In genomic region chr2:30503692-30504076, GRCh38 we compare ENCODE assay signal across 12 cellular contexts. TPM values are rescaled to one million over a fixed set of nuclear protein-coding genes. Genes with fewer than 3 reads are reported as not detected.
A peak's percentile ranks its signal among the peaks of the same experiment; 100 is the strongest.
DNase-seq lines count a peak whose midpoint lies in the region; ATAC-seq and TF ChIP-seq lines count a peak whose summit lies in the region.
"Had no signal": no experiment of that assay in that cellular context is flagged by ENCODE, and none has a peak within 500 bp of the region (broad histone marks: within the 10 kb centered on the region; RNA-seq: fewer than 3 reads in every experiment).

No MANE protein-coding gene starts in this region.

- no peak overlapping the region for H3K27ac ChIP-seq in BLaER1
- H3K27ac ChIP-seq in naive thymus-derived CD4-positive, alpha-beta T cell (ENCODE audit: low read depth, low read length) = peak overlapping the region; percentile 49
- H3K27ac ChIP-seq in stomach = peak overlapping the region in 2 of 5 donors; percentile 33 to 44

- H3K9me3 ChIP-seq in BLaER1 = peaks cover 55% of the 10 kb centered on the region
- peaks cover 0 to 18% (median 8%) of the 10 kb centered on the region in 3 experiments for H3K9me3 ChIP-seq in naive thymus-derived CD4-positive, alpha-beta T cell (ENCODE audit: control insufficient read depth in 2 of 3, low read length in 3 of 3)
- H3K9me3 ChIP-seq in stomach = peaks cover 0 to 24% (median 9%) of the 10 kb centered on the region in 4 donors
- H3K9me3 ChIP-seq in mucosa of descending colon = peaks cover 23% of the 10 kb centered on the region

- no peaks in the 10 kb centered on the region for H3K27me3 ChIP-seq in BLaER1
- H3K27me3 ChIP-seq in naive thymus-derived CD4-positive, alpha-beta T cell (ENCODE audit: control insufficient read depth in 2 of 2, insufficient read depth in 2 of 2, low read length in 2 of 2) = no peaks in the 10 kb centered on the region
- no peaks in the 10 kb centered on the region for H3K27me3 ChIP-seq in stomach

- 66 to 81% (median 74%) methylated on average over 3 of the region's 3 CpGs for WGBS in stomach, 5 donors

- peaks cover 49% of the 10 kb centered on the region for H3K4me1 Mint-ChIP-seq in activated B cell treated with CpG ODN at 0.5 μM for 24 hours
- H3K4me1 Mint-ChIP-seq in naive thymus-derived CD4-positive, alpha-beta T cell = peaks cover 22 to 55% (median 46%) of the 10 kb centered on the region in 7 donors

- peak overlapping the region; percentile 91 for H3K27ac Mint-ChIP-seq in activated B cell treated with CpG ODN at 0.5 μM for 24 hours
- H3K27ac Mint-ChIP-seq in naive thymus-derived CD4-positive, alpha-beta T cell = peak overlapping the region in 8 of 9 donors; percentile 79 to 92 (median 84)

- TF ChIP-seq POLR2A in stomach (IDR thresholded peaks at IDR 0.05) = no peak

- H3K4me2 ChIP-seq in BLaER1 = peak overlapping the region; percentile 44

- H3K4me1 ChIP-seq in BLaER1 (peaks cover 20% of the 10 kb centered on the region), stomach (peaks cover 0 to 28% (median 9%) of the 10 kb centered on the region in 4 donors), mucosa of descending colon (ENCODE audit: low read depth) (no peaks in the 10 kb centered on the region)
- peaks cover 18 to 28% of the 10 kb centered on the region in 2 donors for H3K4me1 ChIP-seq in naive thymus-derived CD4-positive, alpha-beta T cell (ENCODE audit: control insufficient read depth in 2 of 2, insufficient read depth in 2 of 2, low read length in 2 of 2)

- peaks cover 39% of the 10 kb centered on the region for H3K36me3 Mint-ChIP-seq in activated B cell treated with CpG ODN at 0.5 μM for 24 hours (ENCODE audit: low read depth)
- H3K36me3 Mint-ChIP-seq in naive thymus-derived CD4-positive, alpha-beta T cell = peaks cover 9 to 40% (median 30%) of the 10 kb centered on the region in 5 donors

- no peaks in the 10 kb centered on the region for H4K20me1 ChIP-seq in BLaER1

- TF ChIP-seq CTCF in activated B cell treated with CpG ODN at 0.5 μM for 24 hours (IDR thresholded peaks at IDR 0.05) (no peak), stomach (IDR thresholded peaks at IDR 0.05) (no peak), mucosa of descending colon (IDR thresholded peaks at IDR 0.05) (no peak)

- H3K36me3 ChIP-seq in BLaER1 (peaks cover 43% of the 10 kb centered on the region), stomach (peaks cover 0 to 4% (median 0%) of the 10 kb centered on the region in 4 donors), mucosa of descending colon (ENCODE audit: low read depth) (no peaks in the 10 kb centered on the region)
- peaks cover 0 to 6% (median 0%) of the 10 kb centered on the region in 3 experiments for H3K36me3 ChIP-seq in naive thymus-derived CD4-positive, alpha-beta T cell (ENCODE audit: control insufficient read depth in 2 of 3, insufficient read depth in 3 of 3, low read length in 3 of 3)

- ATAC-seq in GM21447 (IDR thresholded peaks at IDR 0.05; ENCODE audit: unreplicated experiment) (peak; percentile 46), activated B cell treated with CpG ODN at 0.5 μM for 24 hours (ENCODE audit: low read depth) (peak; percentile 80), mucosa of descending colon (no peak)
- peak; percentile 49 for ATAC-seq in naive thymus-derived CD4-positive, alpha-beta T cell

- intact Hi-C loops in activated B cell treated with CpG ODN at 0.5 μM for 24 hours (cut with micrococcal nuclease) (loop anchor here (1.0 to 2.0 kb wide), 2 partner anchors 13 to 204 kb away; no protein-coding TSS in a partner anchor), stomach (cut with DNase I; ENCODE audit: low total_unique reads) (no loop called here), mucosa of descending colon (cut with DNase I, micrococcal nuclease) (no loop called here)
- intact Hi-C loops in naive thymus-derived CD4-positive, alpha-beta T cell (cut with micrococcal nuclease) = loop anchor here in 1 of 2 donors (2.0 kb wide), 2 partner anchors 15 to 203 kb away; no protein-coding TSS in a partner anchor

- H3K9ac ChIP-seq in BLaER1 = no peak overlapping the region

- no peak overlapping the region for H3K4me3 ChIP-seq in BLaER1
- H3K4me3 ChIP-seq in naive thymus-derived CD4-positive, alpha-beta T cell (ENCODE audit: low read length) = no peak overlapping the region
- no peak overlapping the region for H3K4me3 ChIP-seq in stomach
- H3K4me3 ChIP-seq in mucosa of descending colon = no peak overlapping the region

- H3K4me3 Mint-ChIP-seq in activated B cell treated with CpG ODN at 0.5 μM for 24 hours = peak overlapping the region; percentile 36
- peak overlapping the region in 9 of 10 donors; percentile 23 to 76 (median 65) for H3K4me3 Mint-ChIP-seq in naive thymus-derived CD4-positive, alpha-beta T cell
- H3K4me3 Mint-ChIP-seq: H9 had no signal

- TF ChIP-seq EP300 in stomach (IDR thresholded peaks at IDR 0.05) = no peak

- POLR2A ChIA-PET in activated B cell treated with CpG ODN at 0.5 μM for 24 hours (lab: Charles Lee) = no interaction called here
- POLR2A ChIA-PET in naive thymus-derived CD4-positive, alpha-beta T cell (lab: Charles Lee) = interaction anchor here (0.7 to 0.8 kb wide), 2 partner anchors 77 to 343 kb away, joined by 4 to 5 read pairs; no protein-coding TSS in a partner anchor

- DNase-seq in activated B cell treated with CpG ODN at 0.5 μM for 24 hours = no peak
- no peak for DNase-seq in naive thymus-derived CD4-positive, alpha-beta T cell
- no peak for DNase-seq in GF-D8 (lab: John Stamatoyannopoulos, UW)
- no peak for DNase-seq in stomach
- DNase-seq in mucosa of descending colon = no peak
- no peak for DNase-seq in stimulated activated CD4-positive, alpha-beta T cell treated with anti-CD3 and anti-CD28 coated beads, Interleukin-4, amount 100 ng/mL, for 24 hours
- DNase-seq: H9, NCI-H1417, NCI-H526 treated with DMSO at 0.1 percent for 48 hours, SHP77 treated with DMSO at 0.1 percent for 48 hours had no signal

- H3K9me3 Mint-ChIP-seq in activated B cell treated with CpG ODN at 0.5 μM for 24 hours = peaks cover 30% of the 10 kb centered on the region
- H3K9me3 Mint-ChIP-seq in naive thymus-derived CD4-positive, alpha-beta T cell = peaks cover 2 to 50% (median 19%) of the 10 kb centered on the region in 11 donors

- CTCF ChIA-PET in activated B cell treated with CpG ODN at 0.5 μM for 24 hours (lab: Charles Lee) = interaction anchor here (0.5 to 1.4 kb wide), 4 partner anchors 12 to 296 kb away, joined by 3 to 5 read pairs (median 4); no protein-coding TSS in a partner anchor
- CTCF ChIA-PET in naive thymus-derived CD4-positive, alpha-beta T cell (lab: Charles Lee) = interaction anchor here (0.6 to 1.0 kb wide), 3 partner anchors 281 to 335 kb away, joined by 3 to 5 read pairs (median 4); no protein-coding TSS in a partner anchor

- H3K27me3 Mint-ChIP-seq in activated B cell treated with CpG ODN at 0.5 μM for 24 hours = no peaks in the 10 kb centered on the region
- H3K27me3 Mint-ChIP-seq in naive thymus-derived CD4-positive, alpha-beta T cell = no peaks in the 10 kb centered on the region

RNA-seq across cellular contexts. Expression of gene LCLAT1, which starts 56.6 kb away (rescaled TPM):
- total RNA-seq in activated B cell treated with CpG ODN at 0.5 μM for 24 hours (20.1 and 25.9 TPM in 2 replicates), stomach (10 to 100 TPM in 4 of 5 donors, 1 to 10 TPM in 1; 7.5 to 51.3 (median 21.1) TPM), mucosa of descending colon (10 to 100 TPM; 18.1 to 27.1 (median 22.2) TPM)
- total RNA-seq in naive thymus-derived CD4-positive, alpha-beta T cell = 10 to 100 TPM; 18.2 to 25.2 (median 22.2) TPM
- 10 to 100 TPM; 16.2 to 37.6 TPM for polyA plus RNA-seq in naive thymus-derived CD4-positive, alpha-beta T cell
- polyA plus RNA-seq in stomach = 1 to 10 TPM in 2 of 3 donors, under 1 TPM in 1; 0.76 to 2.2 (median 1.8) TPM
